Comparison of ENCODE assay signal across 8 cellular contexts in the genomic region with DNA sequence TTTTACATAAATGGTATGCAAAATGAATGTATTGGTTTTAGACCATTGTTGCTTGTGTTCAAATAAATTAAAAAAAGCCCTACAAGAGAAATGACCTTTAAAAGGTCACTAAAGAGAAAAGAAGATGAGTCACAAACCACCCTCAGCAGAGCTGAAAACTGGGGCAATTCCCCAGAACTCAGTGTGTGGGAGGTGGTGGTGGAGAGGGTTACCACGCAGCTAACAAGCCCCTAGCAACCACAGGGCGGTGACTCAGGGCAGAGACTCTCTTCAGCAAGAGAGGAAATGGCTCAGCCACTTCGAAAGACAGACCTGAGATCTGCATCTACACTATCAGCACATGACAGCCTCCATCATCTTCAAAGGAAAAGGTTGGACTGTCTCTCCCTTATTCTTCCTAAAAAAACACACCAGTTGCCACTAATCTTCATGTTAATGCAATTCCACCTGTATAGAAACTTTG.
A peak's percentile ranks its signal among the peaks of the same experiment; 100 is the strongest.
DNase-seq lines count a peak whose midpoint lies in the region; ATAC-seq lines count a peak whose summit lies in the region.

No MANE protein-coding gene starts in this region.

- peak; percentile 2 for DNase-seq in NCI-H69 (lab: John Stamatoyannopoulos, UW)
- peak; percentile 91 for DNase-seq in activated CD8-positive, alpha-beta memory T cell treated with anti-CD3 and anti-CD28 coated beads, Interleukin-2, amount 50 U/mL, for 24 hours (ENCODE audit: extremely low read depth)
- DNase-seq in fibroblast of the conjunctiva (ENCODE audit: low read depth), result peak; percentile 69
- DNase-seq in stimulated activated CD4-positive, alpha-beta T cell treated with anti-CD3 and anti-CD28 coated beads, Interleukin-4, amount 100 ng/mL, for 24 hours, result peak; percentile 97
- no peak for DNase-seq in NCI-H510A (lab: John Stamatoyannopoulos, UW)
- DNase-seq in cortex of kidney (lab: John Stamatoyannopoulos, UW), result no peak

- peak; percentile 98 for ATAC-seq in GM18508 (IDR thresholded peaks at IDR 0.05; ENCODE audit: insufficient read depth, unreplicated experiment)
- ATAC-seq in HG02623 (IDR thresholded peaks at IDR 0.05; ENCODE audit: unreplicated experiment), result peak; percentile 99

Comparison
In these comparisons a context has a peak if more than half of its experiments do, and no peak if none do; other contexts are left out.
1. DNase-seq: peak in NCI-H69 (single experiment), activated CD8-positive, alpha-beta memory T cell treated with anti-CD3 and anti-CD28 coated beads, Interleukin-2, amount 50 U/mL, for 24 hours (single experiment), fibroblast of the conjunctiva (single experiment) and stimulated activated CD4-positive, alpha-beta T cell treated with anti-CD3 and anti-CD28 coated beads, Interleukin-4, amount 100 ng/mL, for 24 hours (single experiment); none in NCI-H510A (single experiment) and cortex of kidney (single experiment).